ENCODE assay signal across 1 cellular context in genomic region chr14:20262642-20263128, GRCh38.
TF ChIP-seq lines count a peak whose summit lies in the region.

No MANE protein-coding gene starts in this region.

TF ChIP-seq in IMR-90, 13 proteins besides CTCF, POLR2A, EP300 and RAD21 (continued from another document):
- TF ChIP-seq CHD1 (IDR thresholded peaks at IDR 0.05; ENCODE audit: low read depth, low read length) (no peak), ELK1 (IDR thresholded peaks at IDR 0.05; ENCODE audit: borderline replicate concordance, low read depth, low read length) (no peak), RFX5 (IDR thresholded peaks at IDR 0.05; ENCODE audit: low read depth, low read length) (no peak), NFE2L2 (IDR thresholded peaks at IDR 0.05; ENCODE audit: low read depth, low read length) (no peak), MXI1 (IDR thresholded peaks at IDR 0.05; ENCODE audit: borderline replicate concordance, low read depth, low read length) (no peak), RCOR1 (IDR thresholded peaks at IDR 0.05; ENCODE audit: insufficient replicate concordance, low read length) (no peak)
TF ChIP-seq in IMR-90: peak in this region for 1.
